Comparison of ENCODE assay signal across 8 cellular contexts in the genomic region with DNA sequence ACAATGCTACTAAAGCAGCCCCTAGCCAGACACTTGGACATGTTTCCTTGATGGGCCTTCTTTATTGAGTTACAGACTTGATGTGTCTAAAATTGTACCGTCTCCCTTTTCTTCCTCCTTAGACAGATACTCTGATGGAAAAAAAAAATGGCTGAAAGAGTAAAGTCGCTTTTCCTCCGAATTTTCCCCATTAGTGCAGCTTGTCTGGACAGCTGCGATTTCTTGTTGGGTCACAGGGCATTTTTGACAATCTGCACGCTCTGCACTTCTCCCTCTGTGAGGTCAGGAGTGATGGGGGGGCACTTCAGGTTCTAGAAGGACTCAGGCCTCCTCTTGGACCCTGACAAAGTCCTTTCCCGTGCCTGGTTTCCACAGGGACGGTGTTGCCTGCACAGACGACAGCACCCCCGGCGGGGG. TPM values are rescaled to one million over a fixed set of nuclear protein-coding genes. Genes with fewer than 3 reads are reported as not detected.
DNase-seq lines count a peak whose midpoint lies in the region; ATAC-seq, FAIRE-seq and TF ChIP-seq lines count a peak whose summit lies in the region.

No MANE protein-coding gene starts in this region.

- peak overlapping the region; percentile 99 for H3K9ac ChIP-seq in smooth muscle cell (ENCODE audit: low read depth)

- TF ChIP-seq POLR2A in H54 (IDR thresholded peaks at IDR 0.05; ENCODE audit: low read depth, low read length), result no peak

- no peaks in the 10 kb centered on the region for H3K9me2 ChIP-seq in hepatocyte (replicated peaks; ENCODE audit: insufficient read depth)

- H3K79me2 ChIP-seq in hepatocyte (peaks cover 37% of the 10 kb centered on the region), smooth muscle cell (ENCODE audit: low read depth) (peaks cover 38% of the 10 kb centered on the region)

- no peaks in the 10 kb centered on the region for H3K27me3 ChIP-seq in hepatocyte
- no peaks in the 10 kb centered on the region for H3K27me3 ChIP-seq in smooth muscle cell (ENCODE audit: low read depth)

- POLR2A ChIA-PET in WTC11 (lab: Charles Lee), result interaction anchor here (1.4 to 2.7 kb wide), 4 partner anchors 15 to 103 kb away, joined by 4 to 14 read pairs (median 8); a partner anchor contains a TSS

- peaks cover 29% of the 10 kb centered on the region for H3K36me3 Mint-ChIP-seq in activated T-cell treated with anti-CD3 and anti-CD28 coated beads, Interleukin-2, amount 50 U/mL, for 24 hours (ENCODE audit: low read depth)
- peaks cover 12% of the 10 kb centered on the region for H3K36me3 Mint-ChIP-seq in WTC11

- peak overlapping the region; percentile 77 for H3K4me2 ChIP-seq in hepatocyte
- H3K4me2 ChIP-seq in smooth muscle cell, result peak overlapping the region; percentile 90

- CTCF ChIA-PET in WTC11 (lab: Charles Lee), result interaction anchor here (0.9 kb wide), 1 partner anchor 49 kb away, joined by 3 read pairs; no protein-coding TSS in a partner anchor

- no peaks in the 10 kb centered on the region for H3K9me3 ChIP-seq in hepatocyte (ENCODE audit: low read depth)
- no peaks in the 10 kb centered on the region for H3K9me3 ChIP-seq in smooth muscle cell (replicated peaks; ENCODE audit: low read depth)

- no peak for ATAC-seq in WTC11
- ATAC-seq in HG03442 (IDR thresholded peaks at IDR 0.05; ENCODE audit: unreplicated experiment), result no peak

- peaks cover 28% of the 10 kb centered on the region for H4K20me1 ChIP-seq in hepatocyte (ENCODE audit: insufficient read depth, poor library complexity, severe bottlenecking)
- peaks cover 34% of the 10 kb centered on the region for H4K20me1 ChIP-seq in smooth muscle cell (ENCODE audit: low read depth)

- peak overlapping the region; percentile 79 for H3K27ac Mint-ChIP-seq in activated T-cell treated with anti-CD3 and anti-CD28 coated beads, Interleukin-2, amount 50 U/mL, for 24 hours
- peak overlapping the region; percentile 87 for H3K27ac Mint-ChIP-seq in WTC11

- H3K4me3 Mint-ChIP-seq in activated T-cell treated with anti-CD3 and anti-CD28 coated beads, Interleukin-2, amount 50 U/mL, for 24 hours, result peak overlapping the region; percentile 76
- peak overlapping the region; percentile 83 for H3K4me3 Mint-ChIP-seq in WTC11

- peak overlapping the region; percentile 100 for H3K27ac ChIP-seq in hepatocyte
- peak overlapping the region; percentile 99 for H3K27ac ChIP-seq in smooth muscle cell (ENCODE audit: low read depth)

- H2AFZ ChIP-seq in hepatocyte (peak overlapping the region; percentile 58), smooth muscle cell (ENCODE audit: low read depth) (peak overlapping the region; percentile 91)

- TF ChIP-seq CTCF in WTC11 (IDR thresholded peaks at IDR 0.05) (no peak), hepatocyte (IDR thresholded peaks at IDR 0.05; ENCODE audit: poor library complexity) (no peak), smooth muscle cell (IDR thresholded peaks at IDR 0.05; ENCODE audit: borderline replicate concordance, insufficient read depth, poor library complexity, severe bottlenecking) (no peak)

- 6% methylated on average over 10 of the region's 10 CpGs for WGBS in hepatocyte (ENCODE audit: low lambda C conversion rate, missing lambda C conversion rate)
- WGBS in smooth muscle cell (ENCODE audit: low lambda C conversion rate), result 8% methylated on average over 10 of the region's 10 CpGs

- H3K4me1 Mint-ChIP-seq in activated T-cell treated with anti-CD3 and anti-CD28 coated beads, Interleukin-2, amount 50 U/mL, for 24 hours (ENCODE audit: low read depth), result peaks cover 55% of the 10 kb centered on the region
- peaks cover 40% of the 10 kb centered on the region for H3K4me1 Mint-ChIP-seq in WTC11

- FAIRE-seq in H54 (lab: Jason Lieb, UNC), result no peak
- no peak for FAIRE-seq in HTR-8/SVneo (lab: Jason Lieb, UNC)

- H3F3A ChIP-seq in smooth muscle cell (ENCODE audit: low read depth), result peaks cover 26% of the 10 kb centered on the region

- H3K4me1 ChIP-seq in hepatocyte (ENCODE audit: insufficient read depth) (peaks cover 27% of the 10 kb centered on the region), smooth muscle cell (ENCODE audit: low read depth) (peaks cover 24% of the 10 kb centered on the region)

- H3K36me3 ChIP-seq in hepatocyte (replicated peaks; ENCODE audit: insufficient read depth, low read depth), result no peaks in the 10 kb centered on the region
- H3K36me3 ChIP-seq in smooth muscle cell (ENCODE audit: low read depth), result peaks cover 6% of the 10 kb centered on the region

- H3K27me3 Mint-ChIP-seq in activated T-cell treated with anti-CD3 and anti-CD28 coated beads, Interleukin-2, amount 50 U/mL, for 24 hours, result no peaks in the 10 kb centered on the region
- no peaks in the 10 kb centered on the region; the same call in 1 of the 2 replicates for H3K27me3 Mint-ChIP-seq in WTC11 (ENCODE audit: low read depth)

- H3K4me3 ChIP-seq in hepatocyte, result peak overlapping the region; percentile 69
- H3K4me3 ChIP-seq in smooth muscle cell, result peak overlapping the region; percentile 68

- H3K9me3 Mint-ChIP-seq in activated T-cell treated with anti-CD3 and anti-CD28 coated beads, Interleukin-2, amount 50 U/mL, for 24 hours, result no peaks in the 10 kb centered on the region
- H3K9me3 Mint-ChIP-seq in WTC11, result peaks cover 5% of the 10 kb centered on the region; the same call in 1 of the 2 replicates

- no peak for DNase-seq in activated T-cell treated with anti-CD3 and anti-CD28 coated beads, Interleukin-2, amount 50 U/mL, for 24 hours
- no peak for DNase-seq in activated T-cell treated with anti-CD3 and anti-CD28 coated beads, Interleukin-2, amount 50 U/mL, for 48 hours
- DNase-seq in WTC11 (ENCODE audit: low spot score) (no peak), hepatocyte (ENCODE audit: low spot score) (no peak), smooth muscle cell (lab: John Stamatoyannopoulos, UW; ENCODE audit: unreplicated experiment) (no peak), H54 (ENCODE audit: insufficient read length, low spot score) (no peak), HTR-8/SVneo (ENCODE audit: insufficient read length, low spot score) (no peak)

TF ChIP-seq in WTC11, 78 proteins besides CTCF, POLR2A, EP300 and RAD21 (continues in another document):
- TF ChIP-seq, protein P1, sequence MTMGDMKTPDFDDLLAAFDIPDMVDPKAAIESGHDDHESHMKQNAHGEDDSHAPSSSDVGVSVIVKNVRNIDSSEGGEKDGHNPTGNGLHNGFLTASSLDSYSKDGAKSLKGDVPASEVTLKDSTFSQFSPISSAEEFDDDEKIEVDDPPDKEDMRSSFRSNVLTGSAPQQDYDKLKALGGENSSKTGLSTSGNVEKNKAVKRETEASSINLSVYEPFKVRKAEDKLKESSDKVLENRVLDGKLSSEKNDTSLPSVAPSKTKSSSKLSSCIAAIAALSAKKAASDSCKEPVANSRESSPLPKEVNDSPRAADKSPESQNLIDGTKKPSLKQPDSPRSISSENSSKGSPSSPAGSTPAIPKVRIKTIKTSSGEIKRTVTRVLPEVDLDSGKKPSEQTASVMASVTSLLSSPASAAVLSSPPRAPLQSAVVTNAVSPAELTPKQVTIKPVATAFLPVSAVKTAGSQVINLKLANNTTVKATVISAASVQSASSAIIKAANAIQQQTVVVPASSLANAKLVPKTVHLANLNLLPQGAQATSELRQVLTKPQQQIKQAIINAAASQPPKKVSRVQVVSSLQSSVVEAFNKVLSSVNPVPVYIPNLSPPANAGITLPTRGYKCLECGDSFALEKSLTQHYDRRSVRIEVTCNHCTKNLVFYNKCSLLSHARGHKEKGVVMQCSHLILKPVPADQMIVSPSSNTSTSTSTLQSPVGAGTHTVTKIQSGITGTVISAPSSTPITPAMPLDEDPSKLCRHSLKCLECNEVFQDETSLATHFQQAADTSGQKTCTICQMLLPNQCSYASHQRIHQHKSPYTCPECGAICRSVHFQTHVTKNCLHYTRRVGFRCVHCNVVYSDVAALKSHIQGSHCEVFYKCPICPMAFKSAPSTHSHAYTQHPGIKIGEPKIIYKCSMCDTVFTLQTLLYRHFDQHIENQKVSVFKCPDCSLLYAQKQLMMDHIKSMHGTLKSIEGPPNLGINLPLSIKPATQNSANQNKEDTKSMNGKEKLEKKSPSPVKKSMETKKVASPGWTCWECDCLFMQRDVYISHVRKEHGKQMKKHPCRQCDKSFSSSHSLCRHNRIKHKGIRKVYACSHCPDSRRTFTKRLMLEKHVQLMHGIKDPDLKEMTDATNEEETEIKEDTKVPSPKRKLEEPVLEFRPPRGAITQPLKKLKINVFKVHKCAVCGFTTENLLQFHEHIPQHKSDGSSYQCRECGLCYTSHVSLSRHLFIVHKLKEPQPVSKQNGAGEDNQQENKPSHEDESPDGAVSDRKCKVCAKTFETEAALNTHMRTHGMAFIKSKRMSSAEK (CRISPR knock-in tag; IDR thresholded peaks at IDR 0.05; ENCODE audit: borderline replicate concordance), result no peak
- TF ChIP-seq PRRX2 (CRISPR knock-in tag; IDR thresholded peaks at IDR 0.05), result no peak
- TF ChIP-seq, protein P2, sequence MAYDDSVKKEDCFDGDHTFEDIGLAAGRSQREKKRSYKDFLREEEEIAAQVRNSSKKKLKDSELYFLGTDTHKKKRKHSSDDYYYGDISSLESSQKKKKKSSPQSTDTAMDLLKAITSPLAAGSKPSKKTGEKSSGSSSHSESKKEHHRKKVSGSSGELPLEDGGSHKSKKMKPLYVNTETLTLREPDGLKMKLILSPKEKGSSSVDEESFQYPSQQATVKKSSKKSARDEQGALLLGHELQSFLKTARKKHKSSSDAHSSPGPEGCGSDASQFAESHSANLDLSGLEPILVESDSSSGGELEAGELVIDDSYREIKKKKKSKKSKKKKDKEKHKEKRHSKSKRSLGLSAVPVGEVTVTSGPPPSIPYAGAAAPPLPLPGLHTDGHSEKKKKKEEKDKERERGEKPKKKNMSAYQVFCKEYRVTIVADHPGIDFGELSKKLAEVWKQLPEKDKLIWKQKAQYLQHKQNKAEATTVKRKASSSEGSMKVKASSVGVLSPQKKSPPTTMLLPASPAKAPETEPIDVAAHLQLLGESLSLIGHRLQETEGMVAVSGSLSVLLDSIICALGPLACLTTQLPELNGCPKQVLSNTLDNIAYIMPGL (CRISPR knock-in tag; IDR thresholded peaks at IDR 0.05), result 0 out of 2 replicates have a peak, but pooled peaks have one; percentile 27

RNA-seq across cellular contexts. Expression of a gene that starts 1.0 kb away (rescaled TPM):
- total RNA-seq in WTC11 (2021), result 149 to 158 TPM (median 155 TPM) in 3 replicates
- 253 and 270 TPM in 2 replicates for total RNA-seq in hepatocyte
- polyA plus RNA-seq in hepatocyte, result 182 TPM in 2 replicates
- total RNA-seq in smooth muscle cell, result 340 and 393 TPM in 2 replicates
- polyA plus RNA-seq in smooth muscle cell, result 274 and 302 TPM in 2 replicates

RNA-seq across cellular contexts. Expression of a gene that starts 54.0 kb away (rescaled TPM):
- total RNA-seq in WTC11 (2021), result 16.2 to 29.3 TPM (median 17.5 TPM) in 3 replicates
- total RNA-seq in hepatocyte, result 67.4 and 84.0 TPM in 2 replicates
- 79.6 and 91.3 TPM in 2 replicates for polyA plus RNA-seq in hepatocyte
- 177 and 196 TPM in 2 replicates for total RNA-seq in smooth muscle cell
- polyA plus RNA-seq in smooth muscle cell, result 169 and 188 TPM in 2 replicates
